ENCODE assay signal across 8 cellular contexts in genomic region chr19:6279931-6280591, GRCh38. TPM values are rescaled to one million over a fixed set of nuclear protein-coding genes. Genes with fewer than 3 reads are reported as not detected.
DNase-seq lines count a peak whose midpoint lies in the region; ATAC-seq and TF ChIP-seq lines count a peak whose summit lies in the region.

A gene with protein sequence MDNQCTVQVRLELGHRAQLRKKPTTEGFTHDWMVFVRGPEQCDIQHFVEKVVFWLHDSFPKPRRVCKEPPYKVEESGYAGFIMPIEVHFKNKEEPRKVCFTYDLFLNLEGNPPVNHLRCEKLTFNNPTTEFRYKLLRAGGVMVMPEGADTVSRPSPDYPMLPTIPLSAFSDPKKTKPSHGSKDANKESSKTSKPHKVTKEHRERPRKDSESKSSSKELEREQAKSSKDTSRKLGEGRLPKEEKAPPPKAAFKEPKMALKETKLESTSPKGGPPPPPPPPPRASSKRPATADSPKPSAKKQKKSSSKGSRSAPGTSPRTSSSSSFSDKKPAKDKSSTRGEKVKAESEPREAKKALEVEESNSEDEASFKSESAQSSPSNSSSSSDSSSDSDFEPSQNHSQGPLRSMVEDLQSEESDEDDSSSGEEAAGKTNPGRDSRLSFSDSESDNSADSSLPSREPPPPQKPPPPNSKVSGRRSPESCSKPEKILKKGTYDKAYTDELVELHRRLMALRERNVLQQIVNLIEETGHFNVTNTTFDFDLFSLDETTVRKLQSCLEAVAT (minus strand): TSS chr19:6279975. CDS start chr19:6279784, 191 bp downstream.

- H3K4me1 Mint-ChIP-seq in activated CD8-positive, alpha-beta memory T cell treated with anti-CD3 and anti-CD28 coated beads, Interleukin-2, amount 10 ng/mL, durations not matched to agents 7 days and 5 days: peaks cover 29% of the 10 kb centered on the region

- H3K9me3 ChIP-seq in NT2/D1 (ENCODE audit: insufficient read depth, low read length) (no peaks in the 10 kb centered on the region), endocrine pancreas (ENCODE audit: control insufficient read depth, low read length) (no peaks in the 10 kb centered on the region)

- ATAC-seq in activated CD8-positive, alpha-beta memory T cell treated with anti-CD3 and anti-CD28 coated beads, Interleukin-2, amount 10 ng/mL, durations not matched to agents 7 days and 5 days: peak; percentile 97

- no peaks in the 10 kb centered on the region for H3K36me3 Mint-ChIP-seq in activated CD8-positive, alpha-beta memory T cell treated with anti-CD3 and anti-CD28 coated beads, Interleukin-2, amount 10 ng/mL, durations not matched to agents 7 days and 5 days

- peaks cover 7% of the 10 kb centered on the region for H3K27me3 Mint-ChIP-seq in activated CD8-positive, alpha-beta memory T cell treated with anti-CD3 and anti-CD28 coated beads, Interleukin-2, amount 10 ng/mL, durations not matched to agents 7 days and 5 days

- H3K4me3 ChIP-seq in NT2/D1 (ENCODE audit: insufficient read length, low read depth) (peak within 1 kb of the TSS; percentile 92), endocrine pancreas (ENCODE audit: control insufficient read depth, insufficient read depth, low read length) (no peak within 1 kb of the TSS)

- no peaks in the 10 kb centered on the region for H3K27me3 ChIP-seq in NT2/D1 (ENCODE audit: insufficient read depth, insufficient read length)
- no peaks in the 10 kb centered on the region for H3K27me3 ChIP-seq in endocrine pancreas (ENCODE audit: control insufficient read depth, insufficient read depth, low read length)

- DNase-seq in COLO829 (ENCODE audit: low spot score): peak; percentile 94
- DNase-seq in GM20000 (ENCODE audit: low spot score): peak; percentile 100
- DNase-seq in HUDEP-2 (lab: John Stamatoyannopoulos, UW; ENCODE audit: unreplicated experiment in 76 of 76): peak; percentile 49 to 99 (median 98)
- DNase-seq in NT2/D1 (ENCODE audit: low read depth, low spot score): peak; percentile 95
- peak; percentile 97 for DNase-seq in activated CD8-positive, alpha-beta memory T cell treated with anti-CD3 and anti-CD28 coated beads, Interleukin-2, amount 10 ng/mL, durations not matched to agents 7 days and 5 days
- DNase-seq in mesenteric fat pad (ENCODE audit: low spot score): peak; percentile 99
- DNase-seq in stimulated activated CD8-positive, alpha-beta memory T cell treated with anti-CD3 and anti-CD28 coated beads, Interleukin-15, amount 100 ng/mL, for 1 hour (ENCODE audit: low read depth): peak; percentile 89

- H3K27ac Mint-ChIP-seq in activated CD8-positive, alpha-beta memory T cell treated with anti-CD3 and anti-CD28 coated beads, Interleukin-2, amount 10 ng/mL, durations not matched to agents 7 days and 5 days: peak within 1 kb of the TSS; percentile 82

- H3K36me3 ChIP-seq in NT2/D1 (ENCODE audit: insufficient read depth, insufficient read length, low read length): peaks cover 36% of the 10 kb centered on the region
- H3K36me3 ChIP-seq in endocrine pancreas (ENCODE audit: control insufficient read depth, insufficient read depth, low read length): no peaks in the 10 kb centered on the region

- peak within 1 kb of the TSS; percentile 89 for H3K4me3 Mint-ChIP-seq in activated CD8-positive, alpha-beta memory T cell treated with anti-CD3 and anti-CD28 coated beads, Interleukin-2, amount 10 ng/mL, durations not matched to agents 7 days and 5 days

- no peaks in the 10 kb centered on the region for H3K9me3 Mint-ChIP-seq in activated CD8-positive, alpha-beta memory T cell treated with anti-CD3 and anti-CD28 coated beads, Interleukin-2, amount 10 ng/mL, durations not matched to agents 7 days and 5 days (ENCODE audit: low read depth)

- H3K4me1 ChIP-seq in NT2/D1 (ENCODE audit: insufficient read depth, insufficient read length) (peaks cover 26% of the 10 kb centered on the region), endocrine pancreas (ENCODE audit: control insufficient read depth, insufficient read depth, low read length) (no peaks in the 10 kb centered on the region)

- H3K9ac ChIP-seq in NT2/D1 (ENCODE audit: insufficient read length, low read depth) (peak within 1 kb of the TSS; percentile 95), endocrine pancreas (ENCODE audit: control insufficient read depth, insufficient read depth, low read length) (peak within 1 kb of the TSS; percentile 93)

- TF ChIP-seq CTCF in GM20000 (IDR thresholded peaks at IDR 0.05; ENCODE audit: extremely low read depth, missing control alignments): peak; percentile 64

- CTCF ChIA-PET in activated CD8-positive, alpha-beta memory T cell treated with anti-CD3 and anti-CD28 coated beads, Interleukin-2, amount 10 ng/mL, durations not matched to agents 7 days and 5 days (lab: Charles Lee): interaction anchor here (0.7 kb wide), 1 partner anchor 1777 kb away, joined by 3 read pairs; no protein-coding TSS in a partner anchor

RNA-seq across cellular contexts. Expression of the gene that starts here (rescaled TPM):
- total RNA-seq in activated CD8-positive, alpha-beta memory T cell treated with anti-CD3 and anti-CD28 coated beads, Interleukin-2, amount 10 ng/mL, durations not matched to agents 7 days and 5 days: 10 to 100 TPM; 40.5 to 47.1 TPM
- 62.3 TPM for total RNA-seq in mesenteric fat pad
